8 cellular contexts compared by ENCODE assay signal in the genomic region with DNA sequence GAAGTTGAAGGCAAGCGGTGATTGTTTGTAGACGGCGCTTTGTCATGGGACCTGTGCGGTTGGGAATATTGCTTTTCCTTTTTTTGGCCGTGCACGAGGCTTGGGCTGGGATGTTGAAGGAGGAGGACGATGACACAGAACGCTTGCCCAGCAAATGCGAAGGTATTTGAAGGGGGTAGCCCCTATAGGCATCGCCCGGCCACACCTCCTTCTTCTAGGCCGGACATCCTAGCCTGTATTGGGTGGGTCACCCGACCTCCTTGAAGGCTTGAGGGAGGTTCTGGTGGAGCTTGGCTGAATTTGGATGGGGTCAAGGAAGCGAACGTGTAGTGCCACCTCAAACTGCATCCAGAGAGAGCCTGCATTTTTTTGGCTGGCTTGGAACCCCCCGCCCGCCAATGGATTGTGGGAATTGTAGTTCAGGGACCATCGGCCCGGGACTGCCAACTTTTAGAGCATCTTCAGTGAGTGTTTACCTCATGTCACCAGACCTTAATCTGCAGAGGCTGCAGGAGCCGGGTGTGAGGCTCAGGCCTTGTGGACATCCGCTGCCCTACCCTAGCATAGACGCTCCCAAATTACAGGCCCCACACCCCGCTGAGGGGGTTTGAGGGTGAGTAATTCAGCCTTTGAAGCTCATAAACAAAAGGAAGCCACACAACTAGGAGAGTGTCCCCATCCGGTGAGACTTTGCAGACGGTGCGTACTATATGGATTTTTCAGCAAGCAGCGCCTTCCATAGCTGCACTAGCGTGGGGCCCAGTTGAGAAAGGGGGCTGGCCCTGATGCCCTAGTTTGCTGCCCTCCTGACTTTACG. TPM values are rescaled to one million over a fixed set of nuclear protein-coding genes. Genes with fewer than 3 reads are reported as not detected.
DNase-seq lines count a peak whose midpoint lies in the region; ATAC-seq, FAIRE-seq and TF ChIP-seq lines count a peak whose summit lies in the region.

No MANE protein-coding gene starts in this region.

- DNase-seq in DMS 273 (lab: John Stamatoyannopoulos, UW; ENCODE audit: unreplicated experiment) (peak; percentile 92), SK-N-DZ (ENCODE audit: low spot score) (peak; percentile 79), anterior cingulate cortex (lab: John Stamatoyannopoulos, UW) (peak in 56 of 58 donors; percentile 50 to 90 (median 74)), hepatic stellate cell (ENCODE audit: low spot score) (peak; percentile 77), D721Med (ENCODE audit: insufficient read length, low spot score) (no peak)

- no peaks in the 10 kb centered on the region for H3K36me3 ChIP-seq in rectal smooth muscle tissue (ENCODE audit: control insufficient read depth, insufficient read depth, low read length)

- H3K27me3 ChIP-seq in rectal smooth muscle tissue (ENCODE audit: control insufficient read depth, insufficient read depth, low read length): no peaks in the 10 kb centered on the region

- peak overlapping the region; percentile 82 for H3K27ac ChIP-seq in rectal smooth muscle tissue (ENCODE audit: low read depth, low read length)

- peak overlapping the region; percentile 80 for H3K4me3 ChIP-seq in rectal smooth muscle tissue (ENCODE audit: low read length)

- peak overlapping the region; percentile 2 for H3K9ac ChIP-seq in rectal smooth muscle tissue (ENCODE audit: low read length)

- no peak for TF ChIP-seq CTCF in D721Med (IDR thresholded peaks at IDR 0.05; ENCODE audit: insufficient read depth, missing control alignments)

- ATAC-seq in GM19455 (IDR thresholded peaks at IDR 0.05; ENCODE audit: unreplicated experiment) (peak; percentile 54), HG03571 (IDR thresholded peaks at IDR 0.05; ENCODE audit: unreplicated experiment) (peak; percentile 46)

- H3K4me1 ChIP-seq in rectal smooth muscle tissue (ENCODE audit: control insufficient read depth, insufficient read depth, low read length): peaks cover 3% of the 10 kb centered on the region

- no peak for FAIRE-seq in D721Med (lab: Jason Lieb, UNC)

RNA-seq across cellular contexts. Expression of a gene that starts 0.5 kb away (rescaled TPM):
- 21.9 and 22.6 TPM in 2 replicates for polyA plus RNA-seq in SK-N-DZ (2014; cell fraction: cytosol; rRNA removed)
- 12.4 and 22.5 TPM in 2 replicates for polyA plus RNA-seq in SK-N-DZ (2014; cell fraction: nucleus; rRNA removed)

RNA-seq across cellular contexts. Expression of a gene that starts 0.8 kb away (rescaled TPM):
- polyA plus RNA-seq in SK-N-DZ (2014; cell fraction: cytosol; rRNA removed): 76.5 and 98.2 TPM in 2 replicates
- polyA plus RNA-seq in SK-N-DZ (2014; cell fraction: nucleus; rRNA removed): 92.4 and 94.5 TPM in 2 replicates

RNA-seq across cellular contexts. Expression of a gene that starts 6.9 kb away (rescaled TPM):
- polyA plus RNA-seq in SK-N-DZ (2014; cell fraction: cytosol; rRNA removed): 0.54 and 3.1 TPM in 2 replicates
- 0.84 and 4.4 TPM in 2 replicates for polyA plus RNA-seq in SK-N-DZ (2014; cell fraction: nucleus; rRNA removed)

RNA-seq across cellular contexts. Expression of a gene that starts 18.5 kb away (rescaled TPM):
- polyA plus RNA-seq in SK-N-DZ (2014; cell fraction: cytosol; rRNA removed): 39.4 and 39.9 TPM in 2 replicates
- polyA plus RNA-seq in SK-N-DZ (2014; cell fraction: nucleus; rRNA removed): 52.2 and 119 TPM in 2 replicates

RNA-seq across cellular contexts. Expression of a gene that starts 18.7 kb away (rescaled TPM):
- polyA plus RNA-seq in SK-N-DZ (2014; cell fraction: cytosol; rRNA removed): 527 and 558 TPM in 2 replicates
- polyA plus RNA-seq in SK-N-DZ (2014; cell fraction: nucleus; rRNA removed): 941 and 957 TPM in 2 replicates
